In the genomic region with DNA sequence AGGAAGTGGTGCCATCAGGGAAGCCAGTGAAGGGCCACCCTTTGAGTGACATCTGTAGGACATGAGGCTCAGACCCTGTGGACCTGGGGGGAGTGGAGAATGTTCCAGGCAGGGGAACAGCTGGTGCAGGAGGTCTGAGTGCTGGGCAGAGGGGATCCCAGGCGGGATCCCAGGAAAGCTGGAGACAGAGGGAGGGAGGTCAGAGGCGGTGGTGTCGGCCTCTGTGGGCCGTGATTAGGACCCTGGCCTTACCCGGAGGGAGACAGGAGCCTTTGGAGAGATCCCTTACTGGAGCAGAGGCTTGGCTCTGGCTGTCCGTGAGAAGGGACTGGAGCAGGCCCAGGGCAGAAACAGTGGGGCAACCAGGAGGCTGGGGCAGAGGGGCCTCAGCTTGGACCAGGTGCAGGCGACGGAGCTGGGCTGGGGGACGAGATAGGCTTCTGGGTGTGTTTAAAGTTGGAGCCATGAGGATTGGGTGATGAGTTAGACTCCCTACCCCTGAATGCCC, we compare ENCODE assay signal across 1 cellular context.
TF ChIP-seq lines count a peak whose summit lies in the region.

No MANE protein-coding gene starts in this region.

TF ChIP-seq in K562, 482 proteins besides CTCF, POLR2A, EP300 and RAD21:
- TF ChIP-seq CEBPB (tag; IDR thresholded peaks at IDR 0.05) (no peak), BRF1 (IDR thresholded peaks at IDR 0.05; ENCODE audit: borderline replicate concordance, extremely low read depth, insufficient read length) (no peak), CBFB (CRISPR knock-in tag; IDR thresholded peaks at IDR 0.05) (no peak), CHD1 (IDR thresholded peaks at IDR 0.05; ENCODE audit: low read length) (no peak), SIN3A (IDR thresholded peaks at IDR 0.05; ENCODE audit: borderline replicate concordance in 2 of 2, control insufficient read depth in 1 of 2, low read depth in 2 of 2, low read length in 2 of 2) (no peak), HNRNPLL (IDR thresholded peaks at IDR 0.05; ENCODE audit: low read depth, low read length, poor library complexity, severe bottlenecking) (no peak), FOSL1 (tag; conservative IDR thresholded peaks at IDR 0.05) (no peak)
